Comparison of ENCODE assay signal across 1 cellular context in genomic region chr4:101175896-101176676, GRCh38.
A peak's percentile ranks its signal among the peaks of the same experiment; 100 is the strongest.
TF ChIP-seq lines count a peak whose summit lies in the region.

No MANE protein-coding gene starts in this region.

TF ChIP-seq in HepG2, 621 proteins besides CTCF, POLR2A, EP300 and RAD21 (continued from another document):
- TF ChIP-seq THRA (CRISPR knock-in tag; IDR thresholded peaks at IDR 0.05; ENCODE audit: borderline replicate concordance) (0 out of 2 replicates have a peak, but pooled peaks have one; percentile 19), POGZ (CRISPR knock-in tag; IDR thresholded peaks at IDR 0.05) (peak; percentile 44; the same call in 1 of the 2 replicates), ZNF598 (CRISPR knock-in tag; IDR thresholded peaks at IDR 0.05; ENCODE audit: borderline replicate concordance) (no peak), FOXA3 (CRISPR knock-in tag; IDR thresholded peaks at IDR 0.05) (peak; percentile 43), FOSL2 (CRISPR knock-in tag; IDR thresholded peaks at IDR 0.05) (peak; percentile 28; the same call in 1 of the 2 replicates), MIXL1 (CRISPR knock-in tag; IDR thresholded peaks at IDR 0.05) (0 out of 2 replicates have a peak, but pooled peaks have one; percentile 32), HNF4A (CRISPR knock-in tag; IDR thresholded peaks at IDR 0.05) (peak; percentile 58), TBL1XR1 (IDR thresholded peaks at IDR 0.05; ENCODE audit: borderline replicate concordance, low read length, partially characterized antibody) (peak; percentile 42), HOXA3 (CRISPR knock-in tag; IDR thresholded peaks at IDR 0.05) (peak; percentile 22; the same call in 1 of the 2 replicates), NR2F2 (IDR thresholded peaks at IDR 0.05; ENCODE audit: borderline replicate concordance, low read depth) (peak; percentile 60; the same call in 1 of the 2 replicates), SOX5 (CRISPR knock-in tag; IDR thresholded peaks at IDR 0.05; ENCODE audit: borderline replicate concordance) (peak; percentile 18; the same call in 1 of the 2 replicates), ZNF362 (CRISPR knock-in tag; IDR thresholded peaks at IDR 0.05; ENCODE audit: borderline replicate concordance) (no peak), NR2F1 (CRISPR knock-in tag; IDR thresholded peaks at IDR 0.05) (peak; percentile 56 to 81), ATF4 (CRISPR knock-in tag; IDR thresholded peaks at IDR 0.05) (peak in 1 of 2 experiments; percentile 50; a peak in 1 of 4 replicates), ZMYM4 (CRISPR knock-in tag; IDR thresholded peaks at IDR 0.05) (peak; percentile 71; the same call in 1 of the 2 replicates), FOXP1 (IDR thresholded peaks at IDR 0.05) (no peak), FOXP1 (CRISPR knock-in tag; IDR thresholded peaks at IDR 0.05) (0 out of 2 replicates have a peak, but pooled peaks have one; percentile 12), SALL1 (CRISPR knock-in tag; IDR thresholded peaks at IDR 0.05) (peak; percentile 47; the same call in 1 of the 2 replicates), ZNF784 (CRISPR knock-in tag; IDR thresholded peaks at IDR 0.05; ENCODE audit: borderline replicate concordance) (no peak), CEBPG (CRISPR knock-in tag; IDR thresholded peaks at IDR 0.05) (peak; percentile 23; the same call in 1 of the 2 replicates), NR2C2 (CRISPR knock-in tag; IDR thresholded peaks at IDR 0.05; ENCODE audit: borderline replicate concordance) (0 out of 2 replicates have a peak, but pooled peaks have one; percentile 53), PPARG (CRISPR knock-in tag; conservative IDR thresholded peaks at IDR 0.05) (0 out of 2 replicates have a peak, but pooled peaks have one; percentile 24), ZNF430 (CRISPR knock-in tag; IDR thresholded peaks at IDR 0.05) (no peak), NR2F6 (IDR thresholded peaks at IDR 0.05) (peak; percentile 69), NR2F6 (CRISPR knock-in tag; IDR thresholded peaks at IDR 0.05) (peak; percentile 80), ZNF333 (CRISPR knock-in tag; IDR thresholded peaks at IDR 0.05; ENCODE audit: borderline replicate concordance) (no peak), SOX13 (IDR thresholded peaks at IDR 0.05) (no peak), SOX13 (CRISPR knock-in tag; conservative IDR thresholded peaks at IDR 0.05 in 1 of 2, IDR thresholded peaks at IDR 0.05 in 1 of 2) (peak in 1 of 2 experiments; percentile 45; a peak in 2 of 4 replicates), ZNF841 (CRISPR knock-in tag; IDR thresholded peaks at IDR 0.05; ENCODE audit: borderline replicate concordance) (no peak), SOX6 (IDR thresholded peaks at IDR 0.05) (no peak), SOX6 (CRISPR knock-in tag; IDR thresholded peaks at IDR 0.05) (peak; percentile 49; the same call in 1 of the 2 replicates), HOMEZ (CRISPR knock-in tag; IDR thresholded peaks at IDR 0.05; ENCODE audit: low read depth) (peak; percentile 77; the same call in 1 of the 2 replicates), PAXIP1 (CRISPR knock-in tag; conservative IDR thresholded peaks at IDR 0.05) (0 out of 2 replicates have a peak, but pooled peaks have one; percentile 17), XBP1 (CRISPR knock-in tag; IDR thresholded peaks at IDR 0.05) (no peak)
- TF ChIP-seq, protein P1, sequence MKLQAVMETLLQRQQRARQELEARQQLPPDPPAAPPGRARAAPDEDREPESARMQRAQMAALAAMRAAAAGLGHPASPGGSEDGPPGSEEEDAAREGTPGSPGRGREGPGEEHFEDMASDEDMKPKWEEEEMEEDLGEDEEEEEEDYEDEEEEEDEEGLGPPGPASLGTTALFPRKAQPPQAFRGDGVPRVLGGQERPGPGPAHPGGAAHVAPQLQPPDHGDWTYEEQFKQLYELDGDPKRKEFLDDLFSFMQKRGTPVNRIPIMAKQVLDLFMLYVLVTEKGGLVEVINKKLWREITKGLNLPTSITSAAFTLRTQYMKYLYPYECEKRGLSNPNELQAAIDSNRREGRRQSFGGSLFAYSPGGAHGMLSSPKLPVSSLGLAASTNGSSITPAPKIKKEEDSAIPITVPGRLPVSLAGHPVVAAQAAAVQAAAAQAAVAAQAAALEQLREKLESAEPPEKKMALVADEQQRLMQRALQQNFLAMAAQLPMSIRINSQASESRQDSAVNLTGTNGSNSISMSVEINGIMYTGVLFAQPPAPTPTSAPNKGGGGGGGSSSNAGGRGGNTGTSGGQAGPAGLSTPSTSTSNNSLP (IDR thresholded peaks at IDR 0.05; ENCODE audit: low read depth, low read length) = peak; percentile 17; the same call in 1 of the 2 replicates
- TF ChIP-seq, protein P2, sequence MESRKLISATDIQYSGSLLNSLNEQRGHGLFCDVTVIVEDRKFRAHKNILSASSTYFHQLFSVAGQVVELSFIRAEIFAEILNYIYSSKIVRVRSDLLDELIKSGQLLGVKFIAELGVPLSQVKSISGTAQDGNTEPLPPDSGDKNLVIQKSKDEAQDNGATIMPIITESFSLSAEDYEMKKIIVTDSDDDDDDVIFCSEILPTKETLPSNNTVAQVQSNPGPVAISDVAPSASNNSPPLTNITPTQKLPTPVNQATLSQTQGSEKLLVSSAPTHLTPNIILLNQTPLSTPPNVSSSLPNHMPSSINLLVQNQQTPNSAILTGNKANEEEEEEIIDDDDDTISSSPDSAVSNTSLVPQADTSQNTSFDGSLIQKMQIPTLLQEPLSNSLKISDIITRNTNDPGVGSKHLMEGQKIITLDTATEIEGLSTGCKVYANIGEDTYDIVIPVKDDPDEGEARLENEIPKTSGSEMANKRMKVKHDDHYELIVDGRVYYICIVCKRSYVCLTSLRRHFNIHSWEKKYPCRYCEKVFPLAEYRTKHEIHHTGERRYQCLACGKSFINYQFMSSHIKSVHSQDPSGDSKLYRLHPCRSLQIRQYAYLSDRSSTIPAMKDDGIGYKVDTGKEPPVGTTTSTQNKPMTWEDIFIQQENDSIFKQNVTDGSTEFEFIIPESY (CRISPR knock-in tag; IDR thresholded peaks at IDR 0.05) = peak; percentile 78
- TF ChIP-seq, protein P3, sequence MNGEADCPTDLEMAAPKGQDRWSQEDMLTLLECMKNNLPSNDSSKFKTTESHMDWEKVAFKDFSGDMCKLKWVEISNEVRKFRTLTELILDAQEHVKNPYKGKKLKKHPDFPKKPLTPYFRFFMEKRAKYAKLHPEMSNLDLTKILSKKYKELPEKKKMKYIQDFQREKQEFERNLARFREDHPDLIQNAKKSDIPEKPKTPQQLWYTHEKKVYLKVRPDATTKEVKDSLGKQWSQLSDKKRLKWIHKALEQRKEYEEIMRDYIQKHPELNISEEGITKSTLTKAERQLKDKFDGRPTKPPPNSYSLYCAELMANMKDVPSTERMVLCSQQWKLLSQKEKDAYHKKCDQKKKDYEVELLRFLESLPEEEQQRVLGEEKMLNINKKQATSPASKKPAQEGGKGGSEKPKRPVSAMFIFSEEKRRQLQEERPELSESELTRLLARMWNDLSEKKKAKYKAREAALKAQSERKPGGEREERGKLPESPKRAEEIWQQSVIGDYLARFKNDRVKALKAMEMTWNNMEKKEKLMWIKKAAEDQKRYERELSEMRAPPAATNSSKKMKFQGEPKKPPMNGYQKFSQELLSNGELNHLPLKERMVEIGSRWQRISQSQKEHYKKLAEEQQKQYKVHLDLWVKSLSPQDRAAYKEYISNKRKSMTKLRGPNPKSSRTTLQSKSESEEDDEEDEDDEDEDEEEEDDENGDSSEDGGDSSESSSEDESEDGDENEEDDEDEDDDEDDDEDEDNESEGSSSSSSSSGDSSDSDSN (CRISPR knock-in tag; IDR thresholded peaks at IDR 0.05) = no peak
TF ChIP-seq in HepG2: peak in this region for 34.
